In the genomic region with DNA sequence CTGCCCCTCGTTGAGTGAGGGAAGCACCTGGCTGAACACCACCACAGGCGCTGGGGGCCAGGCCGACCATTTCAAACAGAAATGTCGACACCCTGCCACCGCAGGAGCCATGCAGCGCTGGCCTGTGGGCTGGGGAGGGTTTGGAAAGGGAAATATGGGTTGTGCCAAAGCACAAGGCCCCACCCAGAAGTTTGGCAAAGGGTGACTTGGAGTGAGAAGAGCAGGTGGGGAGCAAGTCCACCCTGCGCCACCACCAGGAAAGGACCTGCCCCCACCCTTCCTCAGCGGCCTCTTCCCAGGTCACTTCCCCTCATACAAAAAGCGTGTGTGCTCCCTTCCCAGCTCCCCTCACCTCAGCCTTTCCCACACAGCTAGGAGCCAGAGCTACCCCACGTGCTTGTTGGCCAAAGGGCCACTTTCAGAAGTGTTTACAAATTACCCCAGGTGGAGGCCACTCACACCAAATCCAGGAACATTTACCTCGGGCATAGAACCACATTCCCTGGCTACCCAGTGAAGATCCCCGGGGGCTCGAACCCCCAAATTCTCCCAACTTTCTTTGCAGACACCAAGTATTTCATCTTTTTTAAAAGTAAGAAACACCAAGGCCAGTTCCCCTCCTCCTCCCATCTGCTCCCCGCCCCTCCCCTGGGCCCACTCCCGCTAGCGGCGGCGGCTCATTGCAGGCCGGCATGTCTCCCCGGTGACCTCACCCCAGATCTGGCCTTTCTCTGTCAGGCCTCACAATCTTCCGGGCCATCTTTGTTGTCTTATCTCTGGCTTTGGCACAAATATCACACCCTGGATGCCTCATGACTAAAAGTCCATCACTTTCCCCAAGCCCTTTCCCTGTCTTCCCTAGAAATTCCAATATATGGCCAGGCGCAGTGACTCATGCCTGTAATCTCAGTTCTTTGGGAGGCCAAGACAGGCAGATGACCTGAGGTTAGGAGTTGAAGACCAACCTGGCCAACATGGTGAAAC, we compare ENCODE assay signal across 1 cellular context.
TF ChIP-seq lines count a peak whose summit lies in the region.

No MANE protein-coding gene starts in this region.

TF ChIP-seq in HepG2, 621 proteins besides CTCF, POLR2A, EP300 and RAD21 (continued from another document):
- TF ChIP-seq, protein P1, sequence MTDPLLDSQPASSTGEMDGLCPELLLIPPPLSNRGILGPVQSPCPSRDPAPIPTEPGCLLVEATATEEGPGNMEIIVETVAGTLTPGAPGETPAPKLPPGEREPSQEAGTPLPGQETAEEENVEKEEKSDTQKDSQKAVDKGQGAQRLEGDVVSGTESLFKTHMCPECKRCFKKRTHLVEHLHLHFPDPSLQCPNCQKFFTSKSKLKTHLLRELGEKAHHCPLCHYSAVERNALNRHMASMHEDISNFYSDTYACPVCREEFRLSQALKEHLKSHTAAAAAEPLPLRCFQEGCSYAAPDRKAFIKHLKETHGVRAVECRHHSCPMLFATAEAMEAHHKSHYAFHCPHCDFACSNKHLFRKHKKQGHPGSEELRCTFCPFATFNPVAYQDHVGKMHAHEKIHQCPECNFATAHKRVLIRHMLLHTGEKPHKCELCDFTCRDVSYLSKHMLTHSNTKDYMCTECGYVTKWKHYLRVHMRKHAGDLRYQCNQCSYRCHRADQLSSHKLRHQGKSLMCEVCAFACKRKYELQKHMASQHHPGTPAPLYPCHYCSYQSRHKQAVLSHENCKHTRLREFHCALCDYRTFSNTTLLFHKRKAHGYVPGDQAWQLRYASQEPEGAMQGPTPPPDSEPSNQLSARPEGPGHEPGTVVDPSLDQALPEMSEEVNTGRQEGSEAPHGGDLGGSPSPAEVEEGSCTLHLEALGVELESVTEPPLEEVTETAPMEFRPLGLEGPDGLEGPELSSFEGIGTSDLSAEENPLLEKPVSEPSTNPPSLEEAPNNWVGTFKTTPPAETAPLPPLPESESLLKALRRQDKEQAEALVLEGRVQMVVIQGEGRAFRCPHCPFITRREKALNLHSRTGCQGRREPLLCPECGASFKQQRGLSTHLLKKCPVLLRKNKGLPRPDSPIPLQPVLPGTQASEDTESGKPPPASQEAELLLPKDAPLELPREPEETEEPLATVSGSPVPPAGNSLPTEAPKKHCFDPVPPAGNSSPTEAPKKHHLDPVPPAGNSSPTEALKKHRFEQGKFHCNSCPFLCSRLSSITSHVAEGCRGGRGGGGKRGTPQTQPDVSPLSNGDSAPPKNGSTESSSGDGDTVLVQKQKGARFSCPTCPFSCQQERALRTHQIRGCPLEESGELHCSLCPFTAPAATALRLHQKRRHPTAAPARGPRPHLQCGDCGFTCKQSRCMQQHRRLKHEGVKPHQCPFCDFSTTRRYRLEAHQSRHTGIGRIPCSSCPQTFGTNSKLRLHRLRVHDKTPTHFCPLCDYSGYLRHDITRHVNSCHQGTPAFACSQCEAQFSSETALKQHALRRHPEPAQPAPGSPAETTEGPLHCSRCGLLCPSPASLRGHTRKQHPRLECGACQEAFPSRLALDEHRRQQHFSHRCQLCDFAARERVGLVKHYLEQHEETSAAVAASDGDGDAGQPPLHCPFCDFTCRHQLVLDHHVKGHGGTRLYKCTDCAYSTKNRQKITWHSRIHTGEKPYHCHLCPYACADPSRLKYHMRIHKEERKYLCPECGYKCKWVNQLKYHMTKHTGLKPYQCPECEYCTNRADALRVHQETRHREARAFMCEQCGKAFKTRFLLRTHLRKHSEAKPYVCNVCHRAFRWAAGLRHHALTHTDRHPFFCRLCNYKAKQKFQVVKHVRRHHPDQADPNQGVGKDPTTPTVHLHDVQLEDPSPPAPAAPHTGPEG (CRISPR knock-in tag; IDR thresholded peaks at IDR 0.05), result no peak
- TF ChIP-seq ZNF263 (CRISPR knock-in tag; IDR thresholded peaks at IDR 0.05), result no peak
